In the genomic region with DNA sequence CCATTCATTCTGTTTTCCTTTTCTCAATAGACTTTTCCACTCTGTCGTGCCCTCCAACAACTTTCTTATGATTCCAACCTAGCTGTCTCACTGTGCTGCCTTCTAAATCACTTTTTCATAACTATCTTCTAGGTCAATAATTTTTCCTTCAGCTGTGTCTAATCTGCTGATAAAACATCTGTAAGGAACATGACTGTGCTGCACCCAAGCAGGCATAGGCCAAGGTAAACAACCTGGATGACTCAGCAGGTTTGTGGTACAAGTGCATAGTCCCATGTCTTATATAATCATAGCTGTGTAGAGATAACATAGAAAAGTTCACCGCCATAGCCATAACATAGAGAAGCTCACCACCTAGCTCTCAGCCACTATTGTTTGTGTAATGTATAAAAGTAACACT, we compare ENCODE assay signal across 2 cellular contexts.
TF ChIP-seq lines count a peak whose summit lies in the region.

No MANE protein-coding gene starts in this region.

TF ChIP-seq in WTC11, 78 proteins besides CTCF, POLR2A, EP300 and RAD21 (continued from another document):
- TF ChIP-seq, protein P1, sequence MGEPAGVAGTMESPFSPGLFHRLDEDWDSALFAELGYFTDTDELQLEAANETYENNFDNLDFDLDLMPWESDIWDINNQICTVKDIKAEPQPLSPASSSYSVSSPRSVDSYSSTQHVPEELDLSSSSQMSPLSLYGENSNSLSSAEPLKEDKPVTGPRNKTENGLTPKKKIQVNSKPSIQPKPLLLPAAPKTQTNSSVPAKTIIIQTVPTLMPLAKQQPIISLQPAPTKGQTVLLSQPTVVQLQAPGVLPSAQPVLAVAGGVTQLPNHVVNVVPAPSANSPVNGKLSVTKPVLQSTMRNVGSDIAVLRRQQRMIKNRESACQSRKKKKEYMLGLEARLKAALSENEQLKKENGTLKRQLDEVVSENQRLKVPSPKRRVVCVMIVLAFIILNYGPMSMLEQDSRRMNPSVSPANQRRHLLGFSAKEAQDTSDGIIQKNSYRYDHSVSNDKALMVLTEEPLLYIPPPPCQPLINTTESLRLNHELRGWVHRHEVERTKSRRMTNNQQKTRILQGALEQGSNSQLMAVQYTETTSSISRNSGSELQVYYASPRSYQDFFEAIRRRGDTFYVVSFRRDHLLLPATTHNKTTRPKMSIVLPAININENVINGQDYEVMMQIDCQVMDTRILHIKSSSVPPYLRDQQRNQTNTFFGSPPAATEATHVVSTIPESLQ (CRISPR knock-in tag; IDR thresholded peaks at IDR 0.05), result no peak
- no peak for TF ChIP-seq AFF4 (CRISPR knock-in tag; IDR thresholded peaks at IDR 0.05; ENCODE audit: borderline replicate concordance)
- no peak for TF ChIP-seq JUN (CRISPR knock-in tag; IDR thresholded peaks at IDR 0.05)
- TF ChIP-seq ZNF512 (CRISPR knock-in tag; IDR thresholded peaks at IDR 0.05; ENCODE audit: borderline replicate concordance), result no peak
- TF ChIP-seq ZNF532 (CRISPR knock-in tag; IDR thresholded peaks at IDR 0.05; ENCODE audit: borderline replicate concordance), result no peak

TF ChIP-seq in SK-N-SH, 30 proteins besides CTCF, POLR2A, EP300 and RAD21:
- TF ChIP-seq, protein P2, sequence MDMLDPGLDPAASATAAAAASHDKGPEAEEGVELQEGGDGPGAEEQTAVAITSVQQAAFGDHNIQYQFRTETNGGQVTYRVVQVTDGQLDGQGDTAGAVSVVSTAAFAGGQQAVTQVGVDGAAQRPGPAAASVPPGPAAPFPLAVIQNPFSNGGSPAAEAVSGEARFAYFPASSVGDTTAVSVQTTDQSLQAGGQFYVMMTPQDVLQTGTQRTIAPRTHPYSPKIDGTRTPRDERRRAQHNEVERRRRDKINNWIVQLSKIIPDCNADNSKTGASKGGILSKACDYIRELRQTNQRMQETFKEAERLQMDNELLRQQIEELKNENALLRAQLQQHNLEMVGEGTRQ (IDR thresholded peaks at IDR 0.05; ENCODE audit: borderline replicate concordance, low read depth, low read length), result no peak
- TF ChIP-seq ELF1 (IDR thresholded peaks at IDR 0.05) (no peak), MEF2A (IDR thresholded peaks at IDR 0.05; ENCODE audit: borderline replicate concordance, low read depth) (no peak), GABPA (IDR thresholded peaks at IDR 0.05; ENCODE audit: low read depth) (no peak), IRF3 (IDR thresholded peaks at IDR 0.05; ENCODE audit: low read depth, low read length) (no peak), TCF12 (IDR thresholded peaks at IDR 0.05) (no peak), FOXM1 (IDR thresholded peaks at IDR 0.05; ENCODE audit: low read depth) (no peak)
